In the genomic region with DNA sequence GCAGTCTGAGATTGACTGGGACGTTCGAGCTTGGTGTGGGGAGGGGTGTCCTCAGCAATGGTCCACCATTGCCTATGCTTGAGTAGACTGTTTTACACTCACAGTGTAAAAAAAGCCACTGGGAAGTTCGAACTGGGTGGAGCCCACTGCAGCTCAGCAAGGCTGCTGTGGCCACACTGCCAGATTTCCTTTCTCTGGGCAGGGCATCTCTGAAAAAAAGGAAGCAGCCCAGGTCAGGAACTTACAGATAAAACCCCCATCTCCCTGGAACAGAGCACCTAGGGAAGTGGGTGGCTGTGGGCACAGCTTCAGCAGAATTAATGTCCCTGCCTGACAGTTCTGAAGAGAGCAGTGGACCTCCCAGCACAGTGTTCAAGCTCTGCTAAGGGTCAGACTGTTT, we compare ENCODE assay signal across 25 cellular contexts.
"Had no signal": no experiment of that assay in that cellular context is flagged by ENCODE, and none has a peak within 500 bp of the region (broad histone marks: within the 10 kb centered on the region; RNA-seq: fewer than 3 reads in every experiment).

No MANE protein-coding gene starts in this region.

- H3K36me3 ChIP-seq: ascending aorta, gastrocnemius medialis, right lobe of liver, suprapubic skin, transverse colon, vagina had no signal

- H3K27me3 Mint-ChIP-seq: activated CD4-positive, alpha-beta memory T cell treated with anti-CD3 and anti-CD28 coated beads, Interleukin-2, amount 10 ng/mL, durations not matched to agents 7 days and 5 days; activated naive CD4-positive, alpha-beta T cell treated with anti-CD3 and anti-CD28 coated beads, Interleukin-2, amount 10 ng/mL, durations not matched to agents 7 days and 5 days; stimulated activated naive CD8-positive, alpha-beta T cell treated with anti-CD3 and anti-CD28 coated beads, Interleukin-15, amount 100 ng/mL, for 72 hours had no signal

- H2AFZ ChIP-seq: parathyroid adenoma had no signal

- DNase-seq: activated CD4-positive, alpha-beta memory T cell treated with anti-CD3 and anti-CD28 coated beads, Interleukin-2, amount 10 ng/mL, durations not matched to agents 7 days and 5 days; activated CD4-positive, alpha-beta T cell treated with anti-CD3 and anti-CD28 coated beads for 4 hours; activated naive CD4-positive, alpha-beta T cell treated with anti-CD3 and anti-CD28 coated beads, Interleukin-2, amount 10 ng/mL, durations not matched to agents 7 days and 5 days; activated T-cell treated with anti-CD3 and anti-CD28 coated beads, Interleukin-2, amount 50 U/mL, for 1 hour; cortex of kidney; effector CD4-positive, alpha-beta T cell; gastrocnemius medialis; heart left ventricle; kidney glomerular epithelial cell; mesenchymal stem cell; naive thymus-derived CD8-positive, alpha-beta T cell; right lobe of liver; small intestine; stimulated activated CD4-positive, alpha-beta T cell treated with anti-CD3 and anti-CD28 coated beads, Interleukin-15, amount 100 ng/mL, for 24 hours; stimulated activated CD4-positive, alpha-beta T cell treated with anti-CD3 and anti-CD28 coated beads, Interleukin-2, amount 100 ng/mL, for 48 hours; stimulated activated naive CD8-positive, alpha-beta T cell treated with anti-CD3 and anti-CD28 coated beads, Interleukin-15, amount 100 ng/mL, for 72 hours; T-cell; T-helper 9 cell; transverse colon had no signal

- H3K27me3 ChIP-seq: ascending aorta, gastrocnemius medialis, heart left ventricle, right lobe of liver, suprapubic skin, transverse colon, vagina had no signal

- H3K9me3 Mint-ChIP-seq: activated CD4-positive, alpha-beta memory T cell treated with anti-CD3 and anti-CD28 coated beads, Interleukin-2, amount 10 ng/mL, durations not matched to agents 7 days and 5 days had no signal

- H3K27ac ChIP-seq: ascending aorta, gastrocnemius medialis, heart left ventricle, parathyroid adenoma, right lobe of liver, suprapubic skin, transverse colon, vagina had no signal

- H3K79me2 ChIP-seq: parathyroid adenoma had no signal

- H3K36me3 Mint-ChIP-seq: activated naive CD4-positive, alpha-beta T cell treated with anti-CD3 and anti-CD28 coated beads, Interleukin-2, amount 10 ng/mL, durations not matched to agents 7 days and 5 days; naive thymus-derived CD8-positive, alpha-beta T cell; T-cell had no signal

- H3K27ac Mint-ChIP-seq: activated CD4-positive, alpha-beta memory T cell treated with anti-CD3 and anti-CD28 coated beads, Interleukin-2, amount 10 ng/mL, durations not matched to agents 7 days and 5 days; activated naive CD4-positive, alpha-beta T cell treated with anti-CD3 and anti-CD28 coated beads, Interleukin-2, amount 10 ng/mL, durations not matched to agents 7 days and 5 days; activated T-helper 17 cell treated with anti-CD3 and anti-CD28 coated beads, Interleukin-2, amount 50 U/mL, for 72 hours; naive thymus-derived CD8-positive, alpha-beta T cell; stimulated activated naive CD8-positive, alpha-beta T cell treated with anti-CD3 and anti-CD28 coated beads, Interleukin-15, amount 100 ng/mL, for 72 hours; T-cell; WTC11 had no signal

- H3K4me1 Mint-ChIP-seq: activated CD4-positive, alpha-beta memory T cell treated with anti-CD3 and anti-CD28 coated beads, Interleukin-2, amount 10 ng/mL, durations not matched to agents 7 days and 5 days; activated naive CD4-positive, alpha-beta T cell treated with anti-CD3 and anti-CD28 coated beads, Interleukin-2, amount 10 ng/mL, durations not matched to agents 7 days and 5 days; activated T-helper 17 cell treated with anti-CD3 and anti-CD28 coated beads, Interleukin-2, amount 50 U/mL, for 72 hours; naive thymus-derived CD8-positive, alpha-beta T cell; stimulated activated naive CD8-positive, alpha-beta T cell treated with anti-CD3 and anti-CD28 coated beads, Interleukin-15, amount 100 ng/mL, for 72 hours; T-cell; WTC11 had no signal

- H3K4me3 ChIP-seq: ascending aorta, gastrocnemius medialis, heart left ventricle, right lobe of liver, suprapubic skin, transverse colon, vagina had no signal

- H3K4me1 ChIP-seq: parathyroid adenoma, right lobe of liver had no signal

- H3K9me3 ChIP-seq: gastrocnemius medialis, right lobe of liver, suprapubic skin, transverse colon, vagina had no signal

- H3K4me3 Mint-ChIP-seq: activated CD4-positive, alpha-beta memory T cell treated with anti-CD3 and anti-CD28 coated beads, Interleukin-2, amount 10 ng/mL, durations not matched to agents 7 days and 5 days; activated naive CD4-positive, alpha-beta T cell treated with anti-CD3 and anti-CD28 coated beads, Interleukin-2, amount 10 ng/mL, durations not matched to agents 7 days and 5 days; activated T-helper 17 cell treated with anti-CD3 and anti-CD28 coated beads, Interleukin-2, amount 50 U/mL, for 72 hours; naive thymus-derived CD8-positive, alpha-beta T cell; stimulated activated naive CD8-positive, alpha-beta T cell treated with anti-CD3 and anti-CD28 coated beads, Interleukin-15, amount 100 ng/mL, for 72 hours; T-cell; WTC11 had no signal
